1 cellular context compared by ENCODE assay signal in the genomic region with DNA sequence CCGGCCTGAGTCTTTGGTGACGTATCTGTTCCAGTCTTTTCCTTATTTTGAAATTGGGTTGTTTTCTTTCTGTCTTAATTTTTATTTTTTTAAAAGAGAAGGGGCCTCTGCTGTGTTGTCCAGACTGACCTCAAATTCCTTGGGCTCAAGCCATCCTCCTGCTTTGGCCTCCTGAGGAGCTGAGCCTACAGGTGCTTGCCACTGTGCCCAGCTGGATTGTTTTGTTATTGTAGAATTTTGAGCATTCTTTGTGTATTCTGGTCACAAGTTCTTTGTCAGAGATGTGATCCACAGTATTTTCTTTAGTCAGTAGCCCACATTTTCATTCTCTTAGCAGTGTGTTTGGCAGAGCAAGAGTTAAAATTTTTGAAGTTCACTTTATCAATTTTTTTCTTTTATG.
A peak's percentile ranks its signal among the peaks of the same experiment; 100 is the strongest.
TF ChIP-seq lines count a peak whose summit lies in the region.

No MANE protein-coding gene starts in this region.

TF ChIP-seq in H1, 55 proteins besides CTCF, POLR2A, EP300 and RAD21:
- TF ChIP-seq TCF12 (IDR thresholded peaks at IDR 0.05; ENCODE audit: low read depth, low read length) (0 out of 2 replicates have a peak, but pooled peaks have one; percentile 33), PHF8 (conservative IDR thresholded peaks at IDR 0.05; ENCODE audit: low read depth, low read length) (no peak), BACH1 (IDR thresholded peaks at IDR 0.05; ENCODE audit: low read length) (no peak), SP1 (IDR thresholded peaks at IDR 0.05; ENCODE audit: low read depth, low read length) (no peak), NRF1 (IDR thresholded peaks at IDR 0.05; ENCODE audit: low read depth, low read length) (no peak), SP4 (IDR thresholded peaks at IDR 0.05; ENCODE audit: low read length) (no peak), MAFK (IDR thresholded peaks at IDR 0.05; ENCODE audit: low read depth, low read length) (no peak), RXRA (IDR thresholded peaks at IDR 0.05; ENCODE audit: insufficient read depth, low read depth, low read length) (no peak), POU5F1 (IDR thresholded peaks at IDR 0.05; ENCODE audit: low read depth, low read length) (no peak), CREB1 (IDR thresholded peaks at IDR 0.05) (no peak), CBX8 (IDR thresholded peaks at IDR 0.05; ENCODE audit: borderline replicate concordance, low read depth, low read length) (no peak), TEAD4 (IDR thresholded peaks at IDR 0.05; ENCODE audit: low read depth, low read length) (0 out of 2 replicates have a peak, but pooled peaks have one; percentile 37), CTBP2 (IDR thresholded peaks at IDR 0.05; ENCODE audit: borderline replicate concordance, insufficient read depth, insufficient read length, low read length) (no peak)
- TF ChIP-seq, protein P1, sequence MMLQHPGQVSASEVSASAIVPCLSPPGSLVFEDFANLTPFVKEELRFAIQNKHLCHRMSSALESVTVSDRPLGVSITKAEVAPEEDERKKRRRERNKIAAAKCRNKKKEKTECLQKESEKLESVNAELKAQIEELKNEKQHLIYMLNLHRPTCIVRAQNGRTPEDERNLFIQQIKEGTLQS (IDR thresholded peaks at IDR 0.05; ENCODE audit: insufficient read depth, low read depth, low read length) = no peak
TF ChIP-seq in H1: peak in this region for 2.
